Comparison of ENCODE assay signal across 1 cellular context in genomic region chr16:15899538-15900100, GRCh38.
TF ChIP-seq lines count a peak whose summit lies in the region.

No MANE protein-coding gene starts in this region.

TF ChIP-seq in A549, 52 proteins besides CTCF, POLR2A, EP300 and RAD21 (continued from another document):
- TF ChIP-seq, protein P1, sequence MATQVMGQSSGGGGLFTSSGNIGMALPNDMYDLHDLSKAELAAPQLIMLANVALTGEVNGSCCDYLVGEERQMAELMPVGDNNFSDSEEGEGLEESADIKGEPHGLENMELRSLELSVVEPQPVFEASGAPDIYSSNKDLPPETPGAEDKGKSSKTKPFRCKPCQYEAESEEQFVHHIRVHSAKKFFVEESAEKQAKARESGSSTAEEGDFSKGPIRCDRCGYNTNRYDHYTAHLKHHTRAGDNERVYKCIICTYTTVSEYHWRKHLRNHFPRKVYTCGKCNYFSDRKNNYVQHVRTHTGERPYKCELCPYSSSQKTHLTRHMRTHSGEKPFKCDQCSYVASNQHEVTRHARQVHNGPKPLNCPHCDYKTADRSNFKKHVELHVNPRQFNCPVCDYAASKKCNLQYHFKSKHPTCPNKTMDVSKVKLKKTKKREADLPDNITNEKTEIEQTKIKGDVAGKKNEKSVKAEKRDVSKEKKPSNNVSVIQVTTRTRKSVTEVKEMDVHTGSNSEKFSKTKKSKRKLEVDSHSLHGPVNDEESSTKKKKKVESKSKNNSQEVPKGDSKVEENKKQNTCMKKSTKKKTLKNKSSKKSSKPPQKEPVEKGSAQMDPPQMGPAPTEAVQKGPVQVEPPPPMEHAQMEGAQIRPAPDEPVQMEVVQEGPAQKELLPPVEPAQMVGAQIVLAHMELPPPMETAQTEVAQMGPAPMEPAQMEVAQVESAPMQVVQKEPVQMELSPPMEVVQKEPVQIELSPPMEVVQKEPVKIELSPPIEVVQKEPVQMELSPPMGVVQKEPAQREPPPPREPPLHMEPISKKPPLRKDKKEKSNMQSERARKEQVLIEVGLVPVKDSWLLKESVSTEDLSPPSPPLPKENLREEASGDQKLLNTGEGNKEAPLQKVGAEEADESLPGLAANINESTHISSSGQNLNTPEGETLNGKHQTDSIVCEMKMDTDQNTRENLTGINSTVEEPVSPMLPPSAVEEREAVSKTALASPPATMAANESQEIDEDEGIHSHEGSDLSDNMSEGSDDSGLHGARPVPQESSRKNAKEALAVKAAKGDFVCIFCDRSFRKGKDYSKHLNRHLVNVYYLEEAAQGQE (IDR thresholded peaks at IDR 0.05) = no peak
- TF ChIP-seq CHD2 (IDR thresholded peaks at IDR 0.05; ENCODE audit: low read length, partially characterized antibody) (peak; percentile 60), CBX8 (IDR thresholded peaks at IDR 0.05) (no peak), HES2 (IDR thresholded peaks at IDR 0.05) (no peak), HOXB5 (CRISPR knock-in tag; IDR thresholded peaks at IDR 0.05) (no peak), E2F6 (IDR thresholded peaks at IDR 0.05; ENCODE audit: borderline replicate concordance, low read depth) (no peak; the same call in 1 of the 2 replicates), PBX3 (IDR thresholded peaks at IDR 0.05) (peak; percentile 51), HDAC2 (IDR thresholded peaks at IDR 0.05) (no peak), MAX (IDR thresholded peaks at IDR 0.05) (peak; percentile 76), CBX2 (IDR thresholded peaks at IDR 0.05; ENCODE audit: borderline replicate concordance, low read depth) (no peak), JUN (IDR thresholded peaks at IDR 0.05) (peak; percentile 81 to 92), RFX5 (IDR thresholded peaks at IDR 0.05) (no peak), KDM5A (IDR thresholded peaks at IDR 0.05) (no peak), KDM1A (IDR thresholded peaks at IDR 0.05; ENCODE audit: low read depth) (no peak), ZNF302 (CRISPR knock-in tag; IDR thresholded peaks at IDR 0.05) (0 out of 2 replicates have a peak, but pooled peaks have one; percentile 17), BHLHE40 (IDR thresholded peaks at IDR 0.05; ENCODE audit: low read depth, low read length) (no peak), GATA3 (IDR thresholded peaks at IDR 0.05; ENCODE audit: borderline replicate concordance) (peak; percentile 79; the same call in 1 of the 2 replicates), ZSCAN20 (CRISPR knock-in tag; IDR thresholded peaks at IDR 0.05) (no peak), PHF8 (IDR thresholded peaks at IDR 0.05; ENCODE audit: borderline replicate concordance, low read depth) (no peak), NR3C1 (IDR thresholded peaks at IDR 0.05) (no peak), HOXA7 (CRISPR knock-in tag; IDR thresholded peaks at IDR 0.05) (no peak), HOXB13 (CRISPR knock-in tag; IDR thresholded peaks at IDR 0.05; ENCODE audit: low read depth) (0 out of 2 replicates have a peak, but pooled peaks have one; percentile 38), RARB (CRISPR knock-in tag; IDR thresholded peaks at IDR 0.05) (no peak)
- TF ChIP-seq, protein P2, sequence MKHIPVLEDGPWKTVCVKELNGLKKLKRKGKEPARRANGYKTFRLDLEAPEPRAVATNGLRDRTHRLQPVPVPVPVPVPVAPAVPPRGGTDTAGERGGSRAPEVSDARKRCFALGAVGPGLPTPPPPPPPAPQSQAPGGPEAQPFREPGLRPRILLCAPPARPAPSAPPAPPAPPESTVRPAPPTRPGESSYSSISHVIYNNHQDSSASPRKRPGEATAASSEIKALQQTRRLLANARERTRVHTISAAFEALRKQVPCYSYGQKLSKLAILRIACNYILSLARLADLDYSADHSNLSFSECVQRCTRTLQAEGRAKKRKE (CRISPR knock-in tag; IDR thresholded peaks at IDR 0.05; ENCODE audit: low read depth) = no peak
TF ChIP-seq in A549: peak in this region for 12.
